Comparison of ENCODE assay signal across 1 cellular context in genomic region chr1:10057305-10057704, GRCh38.
TF ChIP-seq lines count a peak whose summit lies in the region.

No MANE protein-coding gene starts in this region.

TF ChIP-seq in SK-N-SH, 30 proteins besides CTCF, POLR2A, EP300 and RAD21:
- TF ChIP-seq JUND (IDR thresholded peaks at IDR 0.05) (peak; percentile 56; the same call in 1 of the 2 replicates), FOSL2 (IDR thresholded peaks at IDR 0.05; ENCODE audit: borderline replicate concordance, low read depth) (peak; percentile 67), MAX (IDR thresholded peaks at IDR 0.05; ENCODE audit: low read depth) (0 out of 2 replicates have a peak, but pooled peaks have one; percentile 27), NFIC (IDR thresholded peaks at IDR 0.05; ENCODE audit: borderline replicate concordance) (no peak)
